ENCODE assay signal across 24 cellular contexts in genomic region chr14:99289394-99290189, GRCh38.
"Had no signal": no experiment of that assay in that cellular context is flagged by ENCODE, and none has a peak within 500 bp of the region (broad histone marks: within the 10 kb centered on the region; RNA-seq: fewer than 3 reads in every experiment).

No MANE protein-coding gene starts in this region.

- H3K4me2 ChIP-seq: hepatocyte, neural progenitor cell had no signal

- H3K9me3 ChIP-seq: heart right ventricle, left lung, sigmoid colon, spleen, tibial nerve, upper lobe of left lung, vagina had no signal

- H2AFZ ChIP-seq: hepatocyte, neural progenitor cell, parathyroid adenoma had no signal

- H3K36me3 ChIP-seq: heart right ventricle, left lung, neural progenitor cell, sigmoid colon, spleen, tibial nerve, upper lobe of left lung, vagina had no signal

- H3K27me3 ChIP-seq: hepatocyte, neural progenitor cell, tibial nerve, upper lobe of left lung, vagina had no signal

- H3K27ac ChIP-seq: heart right ventricle, hepatocyte, left lung, neural progenitor cell, parathyroid adenoma, sigmoid colon, spleen, tibial nerve, upper lobe of left lung, vagina had no signal

- DNase-seq: heart right ventricle; kidney; left colon; mesendoderm; naive B cell; natural killer cell; nephron progenitor cell; retina; right cardiac atrium; sigmoid colon; small intestine; spleen; stimulated activated CD4-positive, alpha-beta T cell treated with anti-CD3 and anti-CD28 coated beads, Interleukin-4, amount 100 ng/mL, for 24 hours; stimulated activated naive CD4-positive, alpha-beta T cell; stimulated activated naive CD8-positive, alpha-beta T cell treated with anti-CD3 and anti-CD28 coated beads, Interleukin-15, amount 100 ng/mL, for 72 hours; substantia nigra; upper lobe of left lung had no signal

- H3K79me2 ChIP-seq: hepatocyte, parathyroid adenoma had no signal

- FAIRE-seq: kidney, small intestine had no signal

- H3K9ac ChIP-seq: neural progenitor cell, parathyroid adenoma had no signal

- H3K4me1 ChIP-seq: heart right ventricle, left lung, neural progenitor cell, parathyroid adenoma, sigmoid colon, tibial nerve, upper lobe of left lung, vagina had no signal

- H3K4me3 ChIP-seq: heart right ventricle, hepatocyte, left lung, lung, neural progenitor cell, sigmoid colon, spleen, tibial nerve, upper lobe of left lung, vagina had no signal
